In the genomic region with DNA sequence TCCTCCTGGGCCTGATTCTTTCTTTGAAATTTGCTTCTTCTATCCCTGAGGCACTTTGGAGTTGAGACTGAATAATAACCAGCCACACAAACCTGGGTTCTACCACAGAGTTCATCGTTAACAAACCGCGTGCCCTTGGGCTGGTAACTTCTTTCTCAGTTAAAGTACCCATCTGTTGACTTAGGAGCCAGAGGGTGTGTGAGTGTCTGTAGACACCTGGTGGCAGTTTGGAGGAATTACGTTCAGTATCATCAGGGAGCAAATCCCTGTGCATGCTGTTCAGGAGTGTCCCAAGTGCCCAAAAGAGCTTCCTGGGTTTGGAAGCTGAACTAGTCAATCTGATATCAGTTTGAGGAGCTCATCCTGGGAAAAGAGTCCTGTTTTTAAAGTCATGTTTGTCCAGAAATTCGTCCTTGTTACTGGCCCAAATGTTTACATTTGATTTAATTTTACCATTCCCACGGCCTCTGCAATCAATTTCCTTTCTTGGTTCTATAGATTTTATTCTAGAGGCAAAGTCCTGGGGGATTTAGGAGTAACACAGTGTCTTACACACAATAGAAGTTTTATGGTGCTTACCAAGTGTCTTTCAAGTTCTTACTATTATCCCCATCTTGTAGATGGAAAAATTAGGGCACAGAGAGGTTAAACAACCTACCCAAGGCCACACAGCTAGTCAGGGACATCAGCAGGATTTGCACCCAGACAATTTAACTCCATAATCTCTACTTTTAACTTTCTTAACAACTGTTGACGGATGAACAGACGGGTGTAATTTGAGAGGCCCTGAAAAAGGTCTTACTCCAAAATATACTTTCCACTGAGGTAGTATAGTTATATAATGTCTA, we compare ENCODE assay signal across 8 cellular contexts. TPM values are rescaled to one million over a fixed set of nuclear protein-coding genes. Genes with fewer than 3 reads are reported as not detected.
DNase-seq lines count a peak whose midpoint lies in the region; TF ChIP-seq lines count a peak whose summit lies in the region.

No MANE protein-coding gene starts in this region.

- no peak overlapping the region for H3K4me3 ChIP-seq in spleen

- no peaks in the 10 kb centered on the region for H3K9me3 ChIP-seq in spleen

- intact Hi-C loops in spleen (cut with DNase I; ENCODE audit: low total_unique reads) = loop anchor here (2.0 kb wide), 2 partner anchors 43 to 133 kb away; no protein-coding TSS in a partner anchor

- peak; percentile 64 to 88 (median 84) for TF ChIP-seq CTCF in spleen (IDR thresholded peaks at IDR 0.05 in 8 of 11, conservative IDR thresholded peaks at IDR 0.05 in 3 of 11)

- no peaks in the 10 kb centered on the region for H3K36me3 ChIP-seq in spleen

- H3K27ac ChIP-seq in spleen = no peak overlapping the region

- 34 to 41% (median 37%) methylated on average over 8 of the region's 8 CpGs for WGBS in spleen, 5 donors

- peaks cover 0 to 27% (median 10%) of the 10 kb centered on the region in 6 donors for H3K4me1 ChIP-seq in spleen

- peaks cover 0 to 17% (median 5%) of the 10 kb centered on the region in 7 donors for H3K27me3 ChIP-seq in spleen (replicated peaks in 1 of 7)

- DNase-seq in activated gamma-delta T cell treated with Interleukin-2 at 50 U/mL for 16 hours = peak; percentile 34
- no peak for DNase-seq in activated gamma-delta T cell (lab: John Stamatoyannopoulos, UW)
- peak; percentile 82 for DNase-seq in LoVo (ENCODE audit: low spot score)
- DNase-seq in SIG-M5 (lab: John Stamatoyannopoulos, UW) = peak; percentile 63
- peak; percentile 20 for DNase-seq in amniotic stem cell (lab: John Stamatoyannopoulos, UW)
- peak; percentile 56 for DNase-seq in hepatic stellate cell (ENCODE audit: low spot score)
- no peak for DNase-seq in spleen
- DNase-seq in middle frontal gyrus (ENCODE audit: extremely low spot score, low spot score) = no peak

- no peak for TF ChIP-seq POLR2A in spleen (IDR thresholded peaks at IDR 0.05)

RNA-seq across cellular contexts. Expression of gene RPTN, which starts 26.7 kb away (rescaled TPM):
- not detected for total RNA-seq in spleen
- polyA plus RNA-seq in spleen = not detected

RNA-seq across cellular contexts. Expression of gene HRNR, which starts 38.2 kb away (rescaled TPM):
- total RNA-seq in spleen = not detected
- polyA plus RNA-seq in spleen = under 1 TPM in 1 of 3 donors, not detected in 2; under 0.01 TPM

Comparison
In these comparisons a context has a peak if more than half of its experiments do, and no peak if none do; other contexts are left out.
1. DNase-seq: peak in activated gamma-delta T cell treated with Interleukin-2 at 50 U/mL for 16 hours (single experiment), LoVo (single experiment), SIG-M5 (single experiment), amniotic stem cell (single experiment) and hepatic stellate cell (single experiment); none in activated gamma-delta T cell (single experiment), spleen (single experiment) and middle frontal gyrus (single experiment).